ENCODE assay signal across 1 cellular context in the genomic region with DNA sequence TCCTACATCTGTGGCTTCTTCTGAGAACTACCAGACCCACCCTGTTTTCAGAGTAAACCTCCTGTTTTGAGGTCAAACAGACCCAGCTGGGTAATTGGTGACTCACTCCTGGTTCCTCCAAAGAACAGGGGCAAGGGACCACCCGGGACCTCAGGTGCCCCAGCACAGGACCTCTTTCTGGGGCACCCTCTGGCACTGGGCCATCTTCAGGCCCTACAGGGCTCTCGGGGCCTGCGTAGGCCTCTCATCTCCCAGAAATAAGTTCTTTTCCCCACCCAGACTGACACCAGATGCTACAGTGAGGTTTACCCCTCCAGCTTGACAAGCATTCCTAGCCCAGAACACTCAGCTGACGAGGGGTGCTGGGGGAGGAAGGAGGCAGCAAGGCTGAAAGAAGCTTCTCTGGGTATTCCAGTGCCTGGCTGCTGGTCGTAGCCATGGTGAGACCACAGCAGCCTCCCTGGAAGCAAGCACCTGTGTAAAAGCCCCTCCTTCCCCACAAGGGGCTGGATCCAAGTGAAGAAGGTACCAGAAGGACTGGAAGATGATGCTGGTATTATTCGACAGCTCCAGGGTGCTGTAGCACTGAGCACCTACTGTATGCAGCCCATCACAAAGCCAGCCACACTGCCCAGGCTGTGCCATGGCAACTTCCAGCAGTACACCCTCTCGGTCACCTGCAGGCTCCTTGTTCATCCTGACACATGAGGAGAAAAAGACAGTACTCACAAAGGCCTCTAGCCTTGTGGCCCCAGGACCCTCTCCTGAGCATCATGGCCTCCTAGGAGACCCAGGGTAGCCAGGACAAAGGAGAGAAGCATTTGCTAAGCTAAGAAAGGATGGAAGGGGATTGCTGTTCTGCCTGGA.
TF ChIP-seq lines count a peak whose summit lies in the region.

No MANE protein-coding gene starts in this region.

TF ChIP-seq in WTC11, 78 proteins besides CTCF, POLR2A, EP300 and RAD21:
- TF ChIP-seq, protein P1, sequence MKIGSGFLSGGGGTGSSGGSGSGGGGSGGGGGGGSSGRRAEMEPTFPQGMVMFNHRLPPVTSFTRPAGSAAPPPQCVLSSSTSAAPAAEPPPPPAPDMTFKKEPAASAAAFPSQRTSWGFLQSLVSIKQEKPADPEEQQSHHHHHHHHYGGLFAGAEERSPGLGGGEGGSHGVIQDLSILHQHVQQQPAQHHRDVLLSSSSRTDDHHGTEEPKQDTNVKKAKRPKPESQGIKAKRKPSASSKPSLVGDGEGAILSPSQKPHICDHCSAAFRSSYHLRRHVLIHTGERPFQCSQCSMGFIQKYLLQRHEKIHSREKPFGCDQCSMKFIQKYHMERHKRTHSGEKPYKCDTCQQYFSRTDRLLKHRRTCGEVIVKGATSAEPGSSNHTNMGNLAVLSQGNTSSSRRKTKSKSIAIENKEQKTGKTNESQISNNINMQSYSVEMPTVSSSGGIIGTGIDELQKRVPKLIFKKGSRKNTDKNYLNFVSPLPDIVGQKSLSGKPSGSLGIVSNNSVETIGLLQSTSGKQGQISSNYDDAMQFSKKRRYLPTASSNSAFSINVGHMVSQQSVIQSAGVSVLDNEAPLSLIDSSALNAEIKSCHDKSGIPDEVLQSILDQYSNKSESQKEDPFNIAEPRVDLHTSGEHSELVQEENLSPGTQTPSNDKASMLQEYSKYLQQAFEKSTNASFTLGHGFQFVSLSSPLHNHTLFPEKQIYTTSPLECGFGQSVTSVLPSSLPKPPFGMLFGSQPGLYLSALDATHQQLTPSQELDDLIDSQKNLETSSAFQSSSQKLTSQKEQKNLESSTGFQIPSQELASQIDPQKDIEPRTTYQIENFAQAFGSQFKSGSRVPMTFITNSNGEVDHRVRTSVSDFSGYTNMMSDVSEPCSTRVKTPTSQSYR (CRISPR knock-in tag; IDR thresholded peaks at IDR 0.05) = no peak
- no peak for TF ChIP-seq E2F5 (CRISPR knock-in tag; IDR thresholded peaks at IDR 0.05)
- no peak for TF ChIP-seq FOXP4 (CRISPR knock-in tag; IDR thresholded peaks at IDR 0.05)
- TF ChIP-seq, protein P2, sequence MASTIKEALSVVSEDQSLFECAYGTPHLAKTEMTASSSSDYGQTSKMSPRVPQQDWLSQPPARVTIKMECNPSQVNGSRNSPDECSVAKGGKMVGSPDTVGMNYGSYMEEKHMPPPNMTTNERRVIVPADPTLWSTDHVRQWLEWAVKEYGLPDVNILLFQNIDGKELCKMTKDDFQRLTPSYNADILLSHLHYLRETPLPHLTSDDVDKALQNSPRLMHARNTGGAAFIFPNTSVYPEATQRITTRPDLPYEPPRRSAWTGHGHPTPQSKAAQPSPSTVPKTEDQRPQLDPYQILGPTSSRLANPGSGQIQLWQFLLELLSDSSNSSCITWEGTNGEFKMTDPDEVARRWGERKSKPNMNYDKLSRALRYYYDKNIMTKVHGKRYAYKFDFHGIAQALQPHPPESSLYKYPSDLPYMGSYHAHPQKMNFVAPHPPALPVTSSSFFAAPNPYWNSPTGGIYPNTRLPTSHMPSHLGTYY (CRISPR knock-in tag; IDR thresholded peaks at IDR 0.05) = no peak
- TF ChIP-seq, protein P3, sequence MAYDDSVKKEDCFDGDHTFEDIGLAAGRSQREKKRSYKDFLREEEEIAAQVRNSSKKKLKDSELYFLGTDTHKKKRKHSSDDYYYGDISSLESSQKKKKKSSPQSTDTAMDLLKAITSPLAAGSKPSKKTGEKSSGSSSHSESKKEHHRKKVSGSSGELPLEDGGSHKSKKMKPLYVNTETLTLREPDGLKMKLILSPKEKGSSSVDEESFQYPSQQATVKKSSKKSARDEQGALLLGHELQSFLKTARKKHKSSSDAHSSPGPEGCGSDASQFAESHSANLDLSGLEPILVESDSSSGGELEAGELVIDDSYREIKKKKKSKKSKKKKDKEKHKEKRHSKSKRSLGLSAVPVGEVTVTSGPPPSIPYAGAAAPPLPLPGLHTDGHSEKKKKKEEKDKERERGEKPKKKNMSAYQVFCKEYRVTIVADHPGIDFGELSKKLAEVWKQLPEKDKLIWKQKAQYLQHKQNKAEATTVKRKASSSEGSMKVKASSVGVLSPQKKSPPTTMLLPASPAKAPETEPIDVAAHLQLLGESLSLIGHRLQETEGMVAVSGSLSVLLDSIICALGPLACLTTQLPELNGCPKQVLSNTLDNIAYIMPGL (CRISPR knock-in tag; IDR thresholded peaks at IDR 0.05) = no peak
- TF ChIP-seq ZNF317 (CRISPR knock-in tag; IDR thresholded peaks at IDR 0.05; ENCODE audit: borderline replicate concordance, low read depth) = no peak
- TF ChIP-seq SP1 (CRISPR knock-in tag; conservative IDR thresholded peaks at IDR 0.05) = no peak
- no peak for TF ChIP-seq CREB1 (CRISPR knock-in tag; IDR thresholded peaks at IDR 0.05)
- no peak for TF ChIP-seq FOXK1 (CRISPR knock-in tag; IDR thresholded peaks at IDR 0.05)
- TF ChIP-seq KAT7 (CRISPR knock-in tag; IDR thresholded peaks at IDR 0.05; ENCODE audit: borderline replicate concordance) = no peak
- TF ChIP-seq, protein P4, sequence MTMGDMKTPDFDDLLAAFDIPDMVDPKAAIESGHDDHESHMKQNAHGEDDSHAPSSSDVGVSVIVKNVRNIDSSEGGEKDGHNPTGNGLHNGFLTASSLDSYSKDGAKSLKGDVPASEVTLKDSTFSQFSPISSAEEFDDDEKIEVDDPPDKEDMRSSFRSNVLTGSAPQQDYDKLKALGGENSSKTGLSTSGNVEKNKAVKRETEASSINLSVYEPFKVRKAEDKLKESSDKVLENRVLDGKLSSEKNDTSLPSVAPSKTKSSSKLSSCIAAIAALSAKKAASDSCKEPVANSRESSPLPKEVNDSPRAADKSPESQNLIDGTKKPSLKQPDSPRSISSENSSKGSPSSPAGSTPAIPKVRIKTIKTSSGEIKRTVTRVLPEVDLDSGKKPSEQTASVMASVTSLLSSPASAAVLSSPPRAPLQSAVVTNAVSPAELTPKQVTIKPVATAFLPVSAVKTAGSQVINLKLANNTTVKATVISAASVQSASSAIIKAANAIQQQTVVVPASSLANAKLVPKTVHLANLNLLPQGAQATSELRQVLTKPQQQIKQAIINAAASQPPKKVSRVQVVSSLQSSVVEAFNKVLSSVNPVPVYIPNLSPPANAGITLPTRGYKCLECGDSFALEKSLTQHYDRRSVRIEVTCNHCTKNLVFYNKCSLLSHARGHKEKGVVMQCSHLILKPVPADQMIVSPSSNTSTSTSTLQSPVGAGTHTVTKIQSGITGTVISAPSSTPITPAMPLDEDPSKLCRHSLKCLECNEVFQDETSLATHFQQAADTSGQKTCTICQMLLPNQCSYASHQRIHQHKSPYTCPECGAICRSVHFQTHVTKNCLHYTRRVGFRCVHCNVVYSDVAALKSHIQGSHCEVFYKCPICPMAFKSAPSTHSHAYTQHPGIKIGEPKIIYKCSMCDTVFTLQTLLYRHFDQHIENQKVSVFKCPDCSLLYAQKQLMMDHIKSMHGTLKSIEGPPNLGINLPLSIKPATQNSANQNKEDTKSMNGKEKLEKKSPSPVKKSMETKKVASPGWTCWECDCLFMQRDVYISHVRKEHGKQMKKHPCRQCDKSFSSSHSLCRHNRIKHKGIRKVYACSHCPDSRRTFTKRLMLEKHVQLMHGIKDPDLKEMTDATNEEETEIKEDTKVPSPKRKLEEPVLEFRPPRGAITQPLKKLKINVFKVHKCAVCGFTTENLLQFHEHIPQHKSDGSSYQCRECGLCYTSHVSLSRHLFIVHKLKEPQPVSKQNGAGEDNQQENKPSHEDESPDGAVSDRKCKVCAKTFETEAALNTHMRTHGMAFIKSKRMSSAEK (CRISPR knock-in tag; IDR thresholded peaks at IDR 0.05; ENCODE audit: borderline replicate concordance) = no peak
- TF ChIP-seq, protein P5, sequence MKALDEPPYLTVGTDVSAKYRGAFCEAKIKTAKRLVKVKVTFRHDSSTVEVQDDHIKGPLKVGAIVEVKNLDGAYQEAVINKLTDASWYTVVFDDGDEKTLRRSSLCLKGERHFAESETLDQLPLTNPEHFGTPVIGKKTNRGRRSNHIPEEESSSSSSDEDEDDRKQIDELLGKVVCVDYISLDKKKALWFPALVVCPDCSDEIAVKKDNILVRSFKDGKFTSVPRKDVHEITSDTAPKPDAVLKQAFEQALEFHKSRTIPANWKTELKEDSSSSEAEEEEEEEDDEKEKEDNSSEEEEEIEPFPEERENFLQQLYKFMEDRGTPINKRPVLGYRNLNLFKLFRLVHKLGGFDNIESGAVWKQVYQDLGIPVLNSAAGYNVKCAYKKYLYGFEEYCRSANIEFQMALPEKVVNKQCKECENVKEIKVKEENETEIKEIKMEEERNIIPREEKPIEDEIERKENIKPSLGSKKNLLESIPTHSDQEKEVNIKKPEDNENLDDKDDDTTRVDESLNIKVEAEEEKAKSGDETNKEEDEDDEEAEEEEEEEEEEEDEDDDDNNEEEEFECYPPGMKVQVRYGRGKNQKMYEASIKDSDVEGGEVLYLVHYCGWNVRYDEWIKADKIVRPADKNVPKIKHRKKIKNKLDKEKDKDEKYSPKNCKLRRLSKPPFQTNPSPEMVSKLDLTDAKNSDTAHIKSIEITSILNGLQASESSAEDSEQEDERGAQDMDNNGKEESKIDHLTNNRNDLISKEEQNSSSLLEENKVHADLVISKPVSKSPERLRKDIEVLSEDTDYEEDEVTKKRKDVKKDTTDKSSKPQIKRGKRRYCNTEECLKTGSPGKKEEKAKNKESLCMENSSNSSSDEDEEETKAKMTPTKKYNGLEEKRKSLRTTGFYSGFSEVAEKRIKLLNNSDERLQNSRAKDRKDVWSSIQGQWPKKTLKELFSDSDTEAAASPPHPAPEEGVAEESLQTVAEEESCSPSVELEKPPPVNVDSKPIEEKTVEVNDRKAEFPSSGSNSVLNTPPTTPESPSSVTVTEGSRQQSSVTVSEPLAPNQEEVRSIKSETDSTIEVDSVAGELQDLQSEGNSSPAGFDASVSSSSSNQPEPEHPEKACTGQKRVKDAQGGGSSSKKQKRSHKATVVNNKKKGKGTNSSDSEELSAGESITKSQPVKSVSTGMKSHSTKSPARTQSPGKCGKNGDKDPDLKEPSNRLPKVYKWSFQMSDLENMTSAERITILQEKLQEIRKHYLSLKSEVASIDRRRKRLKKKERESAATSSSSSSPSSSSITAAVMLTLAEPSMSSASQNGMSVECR (CRISPR knock-in tag; IDR thresholded peaks at IDR 0.05; ENCODE audit: borderline replicate concordance) = no peak
- TF ChIP-seq NR3C1 (CRISPR knock-in tag; conservative IDR thresholded peaks at IDR 0.05; ENCODE audit: low read depth) = no peak
- TF ChIP-seq MYBL2 (CRISPR knock-in tag; IDR thresholded peaks at IDR 0.05) = no peak
- TF ChIP-seq JAZF1 (CRISPR knock-in tag; IDR thresholded peaks at IDR 0.05) = no peak
- TF ChIP-seq ATF2 (CRISPR knock-in tag; IDR thresholded peaks at IDR 0.05; ENCODE audit: borderline replicate concordance, low read depth) = no peak
- TF ChIP-seq ZNF121 (CRISPR knock-in tag; IDR thresholded peaks at IDR 0.05) = no peak
- TF ChIP-seq MXD4 (CRISPR knock-in tag; IDR thresholded peaks at IDR 0.05; ENCODE audit: borderline replicate concordance) = no peak
- TF ChIP-seq TP53 (CRISPR knock-in tag; IDR thresholded peaks at IDR 0.05) = no peak
- TF ChIP-seq, protein P6, sequence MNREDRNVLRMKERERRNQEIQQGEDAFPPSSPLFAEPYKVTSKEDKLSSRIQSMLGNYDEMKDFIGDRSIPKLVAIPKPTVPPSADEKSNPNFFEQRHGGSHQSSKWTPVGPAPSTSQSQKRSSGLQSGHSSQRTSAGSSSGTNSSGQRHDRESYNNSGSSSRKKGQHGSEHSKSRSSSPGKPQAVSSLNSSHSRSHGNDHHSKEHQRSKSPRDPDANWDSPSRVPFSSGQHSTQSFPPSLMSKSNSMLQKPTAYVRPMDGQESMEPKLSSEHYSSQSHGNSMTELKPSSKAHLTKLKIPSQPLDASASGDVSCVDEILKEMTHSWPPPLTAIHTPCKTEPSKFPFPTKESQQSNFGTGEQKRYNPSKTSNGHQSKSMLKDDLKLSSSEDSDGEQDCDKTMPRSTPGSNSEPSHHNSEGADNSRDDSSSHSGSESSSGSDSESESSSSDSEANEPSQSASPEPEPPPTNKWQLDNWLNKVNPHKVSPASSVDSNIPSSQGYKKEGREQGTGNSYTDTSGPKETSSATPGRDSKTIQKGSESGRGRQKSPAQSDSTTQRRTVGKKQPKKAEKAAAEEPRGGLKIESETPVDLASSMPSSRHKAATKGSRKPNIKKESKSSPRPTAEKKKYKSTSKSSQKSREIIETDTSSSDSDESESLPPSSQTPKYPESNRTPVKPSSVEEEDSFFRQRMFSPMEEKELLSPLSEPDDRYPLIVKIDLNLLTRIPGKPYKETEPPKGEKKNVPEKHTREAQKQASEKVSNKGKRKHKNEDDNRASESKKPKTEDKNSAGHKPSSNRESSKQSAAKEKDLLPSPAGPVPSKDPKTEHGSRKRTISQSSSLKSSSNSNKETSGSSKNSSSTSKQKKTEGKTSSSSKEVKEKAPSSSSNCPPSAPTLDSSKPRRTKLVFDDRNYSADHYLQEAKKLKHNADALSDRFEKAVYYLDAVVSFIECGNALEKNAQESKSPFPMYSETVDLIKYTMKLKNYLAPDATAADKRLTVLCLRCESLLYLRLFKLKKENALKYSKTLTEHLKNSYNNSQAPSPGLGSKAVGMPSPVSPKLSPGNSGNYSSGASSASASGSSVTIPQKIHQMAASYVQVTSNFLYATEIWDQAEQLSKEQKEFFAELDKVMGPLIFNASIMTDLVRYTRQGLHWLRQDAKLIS (CRISPR knock-in tag; IDR thresholded peaks at IDR 0.05; ENCODE audit: borderline replicate concordance) = no peak
